27 cellular contexts compared by ENCODE assay signal in the genomic region with DNA sequence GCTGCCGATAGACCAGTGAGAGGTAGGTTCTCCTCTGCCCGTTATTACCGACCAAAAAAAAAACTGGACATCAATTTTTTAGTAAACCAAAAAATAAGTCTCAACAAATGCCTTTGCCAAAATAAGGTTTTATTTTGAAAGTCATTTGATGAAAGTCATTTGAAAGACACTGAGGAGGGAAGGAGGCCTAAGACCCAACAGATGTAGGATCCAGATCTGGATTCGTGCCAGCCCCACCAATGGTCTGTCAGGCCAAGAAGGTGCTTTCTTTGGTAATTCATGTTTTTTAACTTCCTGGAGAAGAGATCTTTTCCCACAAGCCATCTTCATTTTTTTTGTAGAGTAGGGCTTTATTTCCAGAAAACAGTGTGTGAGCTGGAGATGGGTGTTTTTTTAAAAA.
"Had no signal": no experiment of that assay in that cellular context is flagged by ENCODE, and none has a peak within 500 bp of the region (broad histone marks: within the 10 kb centered on the region; RNA-seq: fewer than 3 reads in every experiment).

No MANE protein-coding gene starts in this region.

- H3K4me3 ChIP-seq: adrenal gland, ascending aorta, sigmoid colon, smooth muscle cell, thoracic aorta, upper lobe of left lung had no signal

- H3K4me3 Mint-ChIP-seq: activated CD4-positive, alpha-beta memory T cell treated with anti-CD3 and anti-CD28 coated beads, Interleukin-2, amount 10 ng/mL, durations not matched to agents 7 days and 5 days; activated T-helper 17 cell treated with anti-CD3 and anti-CD28 coated beads, Interleukin-2, amount 50 U/mL, for 72 hours; dendritic cell treated with granulocyte-macrophage colony-stimulating factor and Interleukin-4, amounts not matched to agents 40 ng/mL and 50 ng/mL, for 4 days; memory B cell; nephron progenitor cell; stimulated activated memory B cell treated with anti-CD40 and anti-IgM and Interleukin-4, amounts not matched to agents 10 μg/mL and 1 μg/mL and 100 μg/mL, for 72 hours; T-helper 2 cell treated with Interferon-gamma antibody and Interleukin-4, amounts not matched to agents 5 μg/mL and 100 μg/mL, for 36 hours had no signal

- H3K27ac ChIP-seq: adrenal gland, ascending aorta, brain microvascular endothelial cell, parathyroid adenoma, sigmoid colon, thoracic aorta, upper lobe of left lung had no signal

- H3K27ac Mint-ChIP-seq: activated CD4-positive, alpha-beta memory T cell treated with anti-CD3 and anti-CD28 coated beads, Interleukin-2, amount 10 ng/mL, durations not matched to agents 7 days and 5 days; activated T-helper 17 cell treated with anti-CD3 and anti-CD28 coated beads, Interleukin-2, amount 50 U/mL, for 72 hours; dendritic cell treated with granulocyte-macrophage colony-stimulating factor and Interleukin-4, amounts not matched to agents 40 ng/mL and 50 ng/mL, for 4 days; nephron progenitor cell; stimulated activated memory B cell treated with anti-CD40 and anti-IgM and Interleukin-4, amounts not matched to agents 10 μg/mL and 1 μg/mL and 100 μg/mL, for 72 hours; T-helper 2 cell treated with Interferon-gamma antibody and Interleukin-4, amounts not matched to agents 5 μg/mL and 100 μg/mL, for 36 hours had no signal

- H2AFZ ChIP-seq: parathyroid adenoma had no signal

- H3K27me3 ChIP-seq: adrenal gland, ascending aorta, brain microvascular endothelial cell, sigmoid colon, upper lobe of left lung had no signal

- FAIRE-seq: endometrium, frontal cortex, islet of Langerhans had no signal

- H3K9me3 Mint-ChIP-seq: activated CD4-positive, alpha-beta memory T cell treated with anti-CD3 and anti-CD28 coated beads, Interleukin-2, amount 10 ng/mL, durations not matched to agents 7 days and 5 days; activated naive CD4-positive, alpha-beta T cell treated with anti-CD3 and anti-CD28 coated beads, Interleukin-2, amount 50 U/mL, for 72 hours; activated T-helper 17 cell treated with anti-CD3 and anti-CD28 coated beads, Interleukin-2, amount 50 U/mL, for 72 hours; dendritic cell treated with granulocyte-macrophage colony-stimulating factor and Interleukin-4, amounts not matched to agents 40 ng/mL and 50 ng/mL, for 4 days; memory B cell; nephron progenitor cell; stimulated activated memory B cell treated with anti-CD40 and anti-IgM and Interleukin-4, amounts not matched to agents 10 μg/mL and 1 μg/mL and 100 μg/mL, for 72 hours; T-helper 2 cell treated with Interferon-gamma antibody and Interleukin-4, amounts not matched to agents 5 μg/mL and 100 μg/mL, for 36 hours had no signal

- H3K4me1 ChIP-seq: parathyroid adenoma had no signal

- H3K4me1 Mint-ChIP-seq: activated T-helper 17 cell treated with anti-CD3 and anti-CD28 coated beads, Interleukin-2, amount 50 U/mL, for 72 hours; memory B cell; stimulated activated memory B cell treated with anti-CD40 and anti-IgM and Interleukin-4, amounts not matched to agents 10 μg/mL and 1 μg/mL and 100 μg/mL, for 72 hours had no signal

- H3K9me3 ChIP-seq: adrenal gland, ascending aorta, sigmoid colon, SK-N-SH, thoracic aorta, upper lobe of left lung had no signal

- H3K79me2 ChIP-seq: parathyroid adenoma had no signal

- H3K36me3 Mint-ChIP-seq: activated naive CD4-positive, alpha-beta T cell treated with anti-CD3 and anti-CD28 coated beads, Interleukin-2, amount 50 U/mL, for 72 hours had no signal

- DNase-seq: activated CD4-positive, alpha-beta memory T cell treated with anti-CD3 and anti-CD28 coated beads, Interleukin-2, amount 10 ng/mL, durations not matched to agents 7 days and 5 days; activated CD4-positive, alpha-beta T cell treated with anti-CD3 and anti-CD28 coated beads for 4 hours; activated CD4-positive, CD25-positive, alpha-beta regulatory T cell; adrenal gland; brain microvascular endothelial cell; effector CD4-positive, alpha-beta T cell; glutamatergic neuron; hippocampal formation; nephron progenitor cell; SK-N-SH; stimulated activated CD4-positive, alpha-beta T cell treated with anti-CD3 and anti-CD28 coated beads, Interleukin-15, amount 100 ng/mL, for 24 hours; upper lobe of left lung had no signal

- H3K4me2 ChIP-seq: SK-N-SH, smooth muscle cell had no signal

- H3K27me3 Mint-ChIP-seq: activated CD4-positive, alpha-beta memory T cell treated with anti-CD3 and anti-CD28 coated beads, Interleukin-2, amount 10 ng/mL, durations not matched to agents 7 days and 5 days; activated T-helper 17 cell treated with anti-CD3 and anti-CD28 coated beads, Interleukin-2, amount 50 U/mL, for 72 hours; dendritic cell treated with granulocyte-macrophage colony-stimulating factor and Interleukin-4, amounts not matched to agents 40 ng/mL and 50 ng/mL, for 4 days; memory B cell; stimulated activated memory B cell treated with anti-CD40 and anti-IgM and Interleukin-4, amounts not matched to agents 10 μg/mL and 1 μg/mL and 100 μg/mL, for 72 hours had no signal

- H3K9me2 ChIP-seq: SK-N-SH had no signal

- ATAC-seq: activated naive CD4-positive, alpha-beta T cell treated with anti-CD3 and anti-CD28 coated beads, Interleukin-2, amount 50 U/mL, for 72 hours; activated T-helper 17 cell treated with anti-CD3 and anti-CD28 coated beads, Interleukin-2, amount 50 U/mL, for 72 hours; esophagus mucosa; stimulated activated memory B cell treated with anti-CD40 and anti-IgM and Interleukin-4, amounts not matched to agents 10 μg/mL and 1 μg/mL and 100 μg/mL, for 72 hours had no signal
